Comparison of ENCODE assay signal across 30 cellular contexts in the genomic region with DNA sequence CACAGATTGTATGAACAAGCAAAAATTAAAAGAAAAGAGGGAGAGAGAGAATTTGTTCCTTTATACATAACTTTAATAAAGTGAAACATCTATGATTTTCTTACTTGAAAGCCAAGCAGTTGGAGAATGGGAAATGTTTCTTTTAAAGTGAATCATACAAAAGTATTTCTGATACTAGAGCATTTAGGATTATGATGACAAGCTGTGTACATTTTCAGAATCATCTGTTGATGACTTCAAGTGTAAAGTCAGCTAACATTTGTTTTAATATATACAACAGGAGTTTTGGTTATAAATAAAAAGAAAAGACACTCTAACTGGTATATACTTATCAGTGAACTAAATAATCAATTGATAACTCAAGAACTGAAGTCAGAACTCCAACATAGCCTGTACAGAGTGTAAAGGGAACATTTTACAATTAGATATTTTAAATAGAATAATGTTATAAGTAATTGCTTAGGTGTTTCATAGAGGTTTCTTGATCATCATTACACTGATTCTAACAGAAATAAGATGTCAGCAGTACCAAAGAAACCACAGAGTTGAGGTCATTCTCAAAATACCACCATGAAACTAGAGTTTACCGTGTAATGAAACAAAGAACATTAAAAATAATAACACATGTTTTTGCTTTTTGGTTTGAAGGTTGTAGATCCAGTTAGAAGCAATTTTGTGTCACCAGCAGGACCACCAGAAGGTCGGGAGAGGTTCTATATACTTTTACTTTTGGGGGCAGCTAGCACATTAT.
DNase-seq lines count a peak whose midpoint lies in the region; ATAC-seq and TF ChIP-seq lines count a peak whose summit lies in the region.
"Had no signal": no experiment of that assay in that cellular context is flagged by ENCODE, and none has a peak within 500 bp of the region (broad histone marks: within the 10 kb centered on the region; RNA-seq: fewer than 3 reads in every experiment).

No MANE protein-coding gene starts in this region.

- peak overlapping the region; percentile 79 for H3K27ac ChIP-seq in MM.1S (ENCODE audit: low read length)
- H3K27ac ChIP-seq: A549, adrenal gland, brain microvascular endothelial cell, lower lobe of right lung, right lobe of liver had no signal

- H3K9ac ChIP-seq in MM.1S (ENCODE audit: low read length): peak overlapping the region; percentile 37; the same call in 1 of the 2 replicates

- H3K4me1 ChIP-seq in MM.1S (ENCODE audit: low read length): peaks cover 26% of the 10 kb centered on the region
- H3K4me1 ChIP-seq: A549, adrenal gland, Caco-2, lower lobe of right lung, right lobe of liver had no signal

- no peaks in the 10 kb centered on the region for H3K4me1 Mint-ChIP-seq in activated T-helper 17 cell treated with anti-CD3 and anti-CD28 coated beads, Interleukin-2, amount 50 U/mL, for 72 hours
- H3K4me1 Mint-ChIP-seq: activated B cell treated with CpG ODN at 0.5 μM for 24 hours, neural crest cell had no signal

- TF ChIP-seq CTCF in GM12865 (IDR thresholded peaks at IDR 0.05; ENCODE audit: insufficient read depth, low read depth, low read length, missing control alignments) (no peak), MM.1S (IDR thresholded peaks at IDR 0.05; ENCODE audit: low read length) (no peak)

- no peaks in the 10 kb centered on the region for H3K9me3 ChIP-seq in MM.1S (replicated peaks; ENCODE audit: insufficient read depth, low read length)
- H3K9me3 ChIP-seq: A549, adrenal gland, Caco-2, lower lobe of right lung, right lobe of liver had no signal

- no peaks in the 10 kb centered on the region for H3K79me2 ChIP-seq in MM.1S (ENCODE audit: low read length)

- peaks cover 3% of the 10 kb centered on the region for H3K27me3 Mint-ChIP-seq in activated T-helper 17 cell treated with anti-CD3 and anti-CD28 coated beads, Interleukin-2, amount 50 U/mL, for 72 hours
- H3K27me3 Mint-ChIP-seq: activated B cell treated with CpG ODN at 0.5 μM for 24 hours had no signal

- H2AFZ ChIP-seq in MM.1S (ENCODE audit: low read length): no peak overlapping the region

- H3K36me3 ChIP-seq in MM.1S (replicated peaks; ENCODE audit: insufficient read depth, low read length): no peaks in the 10 kb centered on the region
- H3K36me3 ChIP-seq: adrenal gland, brain microvascular endothelial cell, lower lobe of right lung, right lobe of liver had no signal

- no peaks in the 10 kb centered on the region for H4K20me1 ChIP-seq in MM.1S (ENCODE audit: insufficient read depth, low read length)

- H3K4me2 ChIP-seq in MM.1S (ENCODE audit: low read depth, low read length): peak overlapping the region; percentile 64
- H3K4me2 ChIP-seq: A549 had no signal

- H3K9me3 Mint-ChIP-seq in activated T-helper 17 cell treated with anti-CD3 and anti-CD28 coated beads, Interleukin-2, amount 50 U/mL, for 72 hours: no peaks in the 10 kb centered on the region
- H3K9me3 Mint-ChIP-seq: activated B cell treated with CpG ODN at 0.5 μM for 24 hours, IgD-negative memory B cell, neural crest cell had no signal

- peak; percentile 47 for DNase-seq in GM12865 (ENCODE audit: low read depth)
- peak; percentile 89 for DNase-seq in MM.1S
- DNase-seq in NCI-H1436 (lab: John Stamatoyannopoulos, UW): no peak
- no peak for DNase-seq in NCI-H2171 treated with DMSO at 0.1 percent for 48 hours (lab: John Stamatoyannopoulos, UW)
- DNase-seq: activated B cell treated with CpG ODN at 0.5 μM for 24 hours; activated CD4-positive, alpha-beta T cell treated with anti-CD3 and anti-CD28 coated beads, Interleukin-2, amount 50 U/mL, for 4 hours; activated CD8-positive, alpha-beta memory T cell treated with anti-CD3 and anti-CD28 coated beads, Interleukin-2, amount 50 U/mL, for 48 hours; activated gamma-delta T cell; adrenal gland; brain microvascular endothelial cell; Caco-2; DND-41; effector memory CD4-positive, alpha-beta T cell; HCEC 1CT; lower lobe of right lung; NCI-H1436 treated with DMSO at 0.1 percent for 48 hours; NCI-H526 treated with DMSO at 0.1 percent for 48 hours; posterior cingulate gyrus; right lobe of liver; stimulated activated CD8-positive, alpha-beta memory T cell treated with anti-CD3 and anti-CD28 coated beads, Interleukin-4, amount 100 ng/mL, for 48 hours; T1000; trophoblast cell had no signal

- H3K4me3 ChIP-seq in GM12865 (ENCODE audit: low read depth, low read length): no peak overlapping the region
- H3K4me3 ChIP-seq in MM.1S (ENCODE audit: low read length): no peak overlapping the region; the same call in 1 of the 2 replicates
- H3K4me3 ChIP-seq: A549, adrenal gland, lower lobe of right lung, right lobe of liver had no signal

- ATAC-seq in GM19395 (IDR thresholded peaks at IDR 0.05; ENCODE audit: unreplicated experiment): peak; percentile 67
- peak; percentile 79 for ATAC-seq in HG02798 (IDR thresholded peaks at IDR 0.05; ENCODE audit: poor library complexity, unreplicated experiment)
- no peak for ATAC-seq in GM19452 (IDR thresholded peaks at IDR 0.05; ENCODE audit: unreplicated experiment)
- ATAC-seq in activated T-helper 17 cell treated with anti-CD3 and anti-CD28 coated beads, Interleukin-2, amount 50 U/mL, for 72 hours (replicated peaks): no peak
- ATAC-seq: A549, esophagus mucosa, lower lobe of right lung, right lobe of liver had no signal

- no peak overlapping the region for H3K27ac Mint-ChIP-seq in activated T-helper 17 cell treated with anti-CD3 and anti-CD28 coated beads, Interleukin-2, amount 50 U/mL, for 72 hours
- H3K27ac Mint-ChIP-seq: activated B cell treated with CpG ODN at 0.5 μM for 24 hours, IgD-negative memory B cell had no signal

- H3K4me3 Mint-ChIP-seq in activated T-helper 17 cell treated with anti-CD3 and anti-CD28 coated beads, Interleukin-2, amount 50 U/mL, for 72 hours: no peak overlapping the region
- H3K4me3 Mint-ChIP-seq: activated B cell treated with CpG ODN at 0.5 μM for 24 hours, IgD-negative memory B cell, neural crest cell had no signal

- peaks cover 16% of the 10 kb centered on the region; the same call in 1 of the 2 replicates for H3F3A ChIP-seq in MM.1S (ENCODE audit: insufficient read depth, low read length)

- no peaks in the 10 kb centered on the region for H3K9me2 ChIP-seq in MM.1S (replicated peaks; ENCODE audit: insufficient read depth, low read length)

- H3K27me3 ChIP-seq in MM.1S (replicated peaks; ENCODE audit: insufficient read depth, low read length): no peaks in the 10 kb centered on the region
- H3K27me3 ChIP-seq: adrenal gland, brain microvascular endothelial cell, right lobe of liver had no signal

- no peaks in the 10 kb centered on the region for H3K36me3 Mint-ChIP-seq in activated T-helper 17 cell treated with anti-CD3 and anti-CD28 coated beads, Interleukin-2, amount 50 U/mL, for 72 hours (ENCODE audit: low read depth)

Comparison
In these comparisons a context has a peak if more than half of its experiments do, and no peak if none do; other contexts are left out.
1. DNase-seq: peak in GM12865 (single experiment) and MM.1S (single experiment); none in NCI-H1436 (single experiment) and NCI-H2171 treated with DMSO at 0.1 percent for 48 hours (single experiment).
2. ATAC-seq: peak in GM19395 (single experiment) and HG02798 (single experiment); none in GM19452 (single experiment) and activated T-helper 17 cell treated with anti-CD3 and anti-CD28 coated beads, Interleukin-2, amount 50 U/mL, for 72 hours (single experiment).